10 cellular contexts compared by ENCODE assay signal in genomic region chr17:45320349-45320930, GRCh38. TPM values are rescaled to one million over a fixed set of nuclear protein-coding genes. Genes with fewer than 3 reads are reported as not detected.
DNase-seq lines count a peak whose midpoint lies in the region; TF ChIP-seq lines count a peak whose summit lies in the region.
"Had no signal": no experiment of that assay in that cellular context is flagged by ENCODE, and none has a peak within 500 bp of the region (broad histone marks: within the 10 kb centered on the region; RNA-seq: fewer than 3 reads in every experiment).

No MANE protein-coding gene starts in this region.

- H3K27me3 ChIP-seq in SJSA1 (replicated peaks) (no peaks in the 10 kb centered on the region), esophagus squamous epithelium (no peaks in the 10 kb centered on the region), sigmoid colon (no peaks in the 10 kb centered on the region)

- H3K9me3 ChIP-seq in SJSA1 (replicated peaks) (no peaks in the 10 kb centered on the region), esophagus squamous epithelium (no peaks in the 10 kb centered on the region), sigmoid colon (no peaks in the 10 kb centered on the region)

- intact Hi-C loops in esophagus squamous epithelium (cut with DNase I) = no loop called here
- intact Hi-C loops in sigmoid colon (cut with DNase I) = loop anchor here (2.0 kb wide), 2 partner anchors 50 to 64 kb away; no protein-coding TSS in a partner anchor

- WGBS in esophagus squamous epithelium, 2 donors = 59 to 61% methylated on average over 4 to 5 of the region's 5 CpGs
- WGBS in sigmoid colon, 2 donors = 26 to 66% methylated on average over 5 of the region's 5 CpGs

- TF ChIP-seq CTCF in esophagus squamous epithelium (IDR thresholded peaks at IDR 0.05) = no peak
- TF ChIP-seq CTCF in sigmoid colon (IDR thresholded peaks at IDR 0.05) = no peak

- H3K36me3 ChIP-seq in SJSA1 (peaks cover 7% of the 10 kb centered on the region), esophagus squamous epithelium (no peaks in the 10 kb centered on the region), sigmoid colon (no peaks in the 10 kb centered on the region)

- DNase-seq in H4 (ENCODE audit: low spot score) (peak; percentile 71), SJSA1 (ENCODE audit: low read depth in 1 of 2, low spot score in 2 of 2) (peak; percentile 77 to 80), esophagus squamous epithelium (lab: John Stamatoyannopoulos, UW) (no peak), sigmoid colon (no peak), HUDEP-2 (lab: John Stamatoyannopoulos, UW; ENCODE audit: unreplicated experiment in 76 of 76) (no peak), GDM1 (lab: John Stamatoyannopoulos, UW) (no peak), CD1c-positive myeloid dendritic cell (ENCODE audit: extremely low spot score) (no peak)
- no peak for DNase-seq in activated CD4-positive, CD25-positive, alpha-beta regulatory T cell treated with anti-CD3 and anti-CD28 coated beads, Interleukin-2, amount 50 U/mL, for 72 hours
- DNase-seq: stimulated activated naive B cell treated with anti-CD40 and anti-IgM and Interleukin-4, amounts not matched to agents 10 μg/mL and 1 μg/mL and 100 μg/mL, for 72 hours had no signal

- no peak for TF ChIP-seq POLR2A in esophagus squamous epithelium (IDR thresholded peaks at IDR 0.05)
- TF ChIP-seq POLR2A in sigmoid colon (IDR thresholded peaks at IDR 0.05) = no peak

- H3K4me3 ChIP-seq in SJSA1 (no peak overlapping the region), esophagus squamous epithelium (no peak overlapping the region), sigmoid colon (no peak overlapping the region)

- peak overlapping the region; percentile 86 for H3K27ac ChIP-seq in SJSA1
- peak overlapping the region; percentile 64 to 99 (median 88) for H3K27ac ChIP-seq in esophagus squamous epithelium
- peak overlapping the region; percentile 49 to 98 (median 97) for H3K27ac ChIP-seq in sigmoid colon

- no peak for TF ChIP-seq EP300 in sigmoid colon (IDR thresholded peaks at IDR 0.05)

- peaks cover 54% of the 10 kb centered on the region for H3K4me1 ChIP-seq in SJSA1 (replicated peaks)
- H3K4me1 ChIP-seq in esophagus squamous epithelium = peaks cover 30 to 57% (median 44%) of the 10 kb centered on the region in 3 donors
- peaks cover 2 to 57% (median 48%) of the 10 kb centered on the region in 4 donors for H3K4me1 ChIP-seq in sigmoid colon

RNA-seq across cellular contexts. Expression of gene MAP3K14, which starts 3.6 kb away (rescaled TPM):
- total RNA-seq in H4 (2014; rRNA removed; shearing (Covaris generic)) = 4.3 and 4.6 TPM in 2 replicates
- total RNA-seq in SJSA1 (2014; rRNA removed; shearing (Covaris generic)) = 3.7 and 5.5 TPM in 2 replicates
- total RNA-seq in esophagus squamous epithelium (10 to 100 TPM in 1 of 4 donors, 1 to 10 TPM in 3; 3.7 to 14.7 (median 6.7) TPM), sigmoid colon (10 to 100 TPM in 3 of 4 donors, 1 to 10 TPM in 1; 9.2 to 28.5 (median 14.1) TPM)
- polyA plus RNA-seq in sigmoid colon = 10 to 100 TPM in 1 of 3 donors, 1 to 10 TPM in 2; 7.2 to 20.8 (median 9.0) TPM

RNA-seq across cellular contexts. Expression of gene SPATA32, which starts 58.5 kb away (rescaled TPM):
- 0.21 TPM in 1 of 2 replicates, not detected in the other for total RNA-seq in H4 (2014; rRNA removed; shearing (Covaris generic))
- not detected in 2 replicates for total RNA-seq in SJSA1 (2014; rRNA removed; shearing (Covaris generic))
- total RNA-seq in esophagus squamous epithelium (not detected), sigmoid colon (not detected)
- polyA plus RNA-seq in sigmoid colon = under 1 TPM in 1 of 3 donors, not detected in 2; 0.07 TPM
- total RNA-seq: sciatic nerve had no signal

Comparison
In these comparisons a context has a peak if more than half of its experiments do, and no peak if none do; other contexts are left out.
1. DNase-seq: peak in H4 (single experiment) and SJSA1 (2 of 2); none in esophagus squamous epithelium (single experiment), sigmoid colon (single experiment), HUDEP-2 (0 of 76), GDM1 (single experiment), CD1c-positive myeloid dendritic cell (single experiment) and activated CD4-positive, CD25-positive, alpha-beta regulatory T cell treated with anti-CD3 and anti-CD28 coated beads, Interleukin-2, amount 50 U/mL, for 72 hours (single experiment).
2. Peak in every context shown above with its lines, with median percentiles within 50 percentile points of each other: H3K27ac ChIP-seq.